8 cellular contexts compared by ENCODE assay signal in genomic region chr7:127447326-127447945, GRCh38.
DNase-seq lines count a peak whose midpoint lies in the region; ATAC-seq lines count a peak whose summit lies in the region.

No MANE protein-coding gene starts in this region.

- peak; percentile 82 for DNase-seq in CD1c-positive myeloid dendritic cell (ENCODE audit: extremely low spot score)
- DNase-seq in NCI-H748 treated with DMSO at 0.1 percent for 48 hours (lab: John Stamatoyannopoulos, UW): peak; percentile 27
- peak; percentile 42 for DNase-seq in activated CD8-positive, alpha-beta memory T cell treated with anti-CD3 and anti-CD28 coated beads, Interleukin-2, amount 50 U/mL, for 4 hours
- peak; percentile 5 for DNase-seq in globus pallidus (ENCODE audit: low spot score)
- DNase-seq in stimulated activated CD4-positive, alpha-beta T cell treated with anti-CD3 and anti-CD28 coated beads, Interleukin-4, amount 100 ng/mL, for 24 hours: peak; percentile 62
- DNase-seq in dedifferentiated amniotic fluid mesenchymal stem cell (ENCODE audit: extremely low spot score): no peak

- ATAC-seq in GM19025 (IDR thresholded peaks at IDR 0.05; ENCODE audit: low read depth, unreplicated experiment) (peak; percentile 100), HG03097 (IDR thresholded peaks at IDR 0.05; ENCODE audit: low FRiP score, unreplicated experiment) (peak; percentile 100)
